Comparison of ENCODE assay signal across 11 cellular contexts in genomic region chr13:51444922-51445321, GRCh38.
DNase-seq lines count a peak whose midpoint lies in the region; ATAC-seq, FAIRE-seq and TF ChIP-seq lines count a peak whose summit lies in the region.
"Had no signal": no experiment of that assay in that cellular context is flagged by ENCODE, and none has a peak within 500 bp of the region (broad histone marks: within the 10 kb centered on the region; RNA-seq: fewer than 3 reads in every experiment).

No MANE protein-coding gene starts in this region.

- DNase-seq in GM03348 (ENCODE audit: low spot score) (peak; percentile 36), glomerular visceral epithelial cell (ENCODE audit: extremely low spot score) (peak; percentile 21), NCI-H2081 treated with DMSO at 0.1 percent for 48 hours (lab: John Stamatoyannopoulos, UW) (no peak)
- DNase-seq in stimulated activated CD4-positive, alpha-beta T cell treated with anti-CD3 and anti-CD28 coated beads, Interleukin-2, amount 100 ng/mL, for 48 hours, result no peak
- DNase-seq: activated B cell treated with CpG ODN at 0.5 μM for 24 hours, GOT3, naive B cell had no signal

- peak; percentile 86 for FAIRE-seq in A204.1 (lab: Jason Lieb, UNC)

- ATAC-seq in SK-N-SH treated with all-trans-retinoic acid at 6 μM for 48 hours (peak; percentile 76), GM19324 (IDR thresholded peaks at IDR 0.05; ENCODE audit: low FRiP score, unreplicated experiment) (no peak), HG02840 (IDR thresholded peaks at IDR 0.05; ENCODE audit: low FRiP score, unreplicated experiment) (no peak)

TF ChIP-seq in SK-N-SH treated with all-trans-retinoic acid at 6 μM for 48 hours, 23 proteins besides CTCF, POLR2A, EP300 and RAD21:
- no peak for TF ChIP-seq ZNF70 (CRISPR knock-in tag; IDR thresholded peaks at IDR 0.05)
- TF ChIP-seq ZFP3 (CRISPR knock-in tag; IDR thresholded peaks at IDR 0.05), result no peak
- TF ChIP-seq ESRRG (CRISPR knock-in tag; IDR thresholded peaks at IDR 0.05), result no peak
- TF ChIP-seq CSRNP3 (CRISPR knock-in tag; IDR thresholded peaks at IDR 0.05), result no peak
- no peak for TF ChIP-seq CSDC2 (CRISPR knock-in tag; IDR thresholded peaks at IDR 0.05)
- no peak for TF ChIP-seq ZNF565 (CRISPR knock-in tag; conservative IDR thresholded peaks at IDR 0.05; ENCODE audit: low read depth)
- no peak for TF ChIP-seq RARB (CRISPR knock-in tag; IDR thresholded peaks at IDR 0.05)
- TF ChIP-seq PPARA (CRISPR knock-in tag; IDR thresholded peaks at IDR 0.05; ENCODE audit: borderline replicate concordance), result no peak
- TF ChIP-seq BACH2 (CRISPR knock-in tag; IDR thresholded peaks at IDR 0.05; ENCODE audit: borderline replicate concordance), result no peak
- no peak for TF ChIP-seq TCF4 (CRISPR knock-in tag; IDR thresholded peaks at IDR 0.05; ENCODE audit: borderline replicate concordance)
- TF ChIP-seq SNAI2 (CRISPR knock-in tag; IDR thresholded peaks at IDR 0.05), result no peak
- TF ChIP-seq POU6F1 (CRISPR knock-in tag; IDR thresholded peaks at IDR 0.05; ENCODE audit: borderline replicate concordance, low read depth), result no peak
- TF ChIP-seq, protein P1, sequence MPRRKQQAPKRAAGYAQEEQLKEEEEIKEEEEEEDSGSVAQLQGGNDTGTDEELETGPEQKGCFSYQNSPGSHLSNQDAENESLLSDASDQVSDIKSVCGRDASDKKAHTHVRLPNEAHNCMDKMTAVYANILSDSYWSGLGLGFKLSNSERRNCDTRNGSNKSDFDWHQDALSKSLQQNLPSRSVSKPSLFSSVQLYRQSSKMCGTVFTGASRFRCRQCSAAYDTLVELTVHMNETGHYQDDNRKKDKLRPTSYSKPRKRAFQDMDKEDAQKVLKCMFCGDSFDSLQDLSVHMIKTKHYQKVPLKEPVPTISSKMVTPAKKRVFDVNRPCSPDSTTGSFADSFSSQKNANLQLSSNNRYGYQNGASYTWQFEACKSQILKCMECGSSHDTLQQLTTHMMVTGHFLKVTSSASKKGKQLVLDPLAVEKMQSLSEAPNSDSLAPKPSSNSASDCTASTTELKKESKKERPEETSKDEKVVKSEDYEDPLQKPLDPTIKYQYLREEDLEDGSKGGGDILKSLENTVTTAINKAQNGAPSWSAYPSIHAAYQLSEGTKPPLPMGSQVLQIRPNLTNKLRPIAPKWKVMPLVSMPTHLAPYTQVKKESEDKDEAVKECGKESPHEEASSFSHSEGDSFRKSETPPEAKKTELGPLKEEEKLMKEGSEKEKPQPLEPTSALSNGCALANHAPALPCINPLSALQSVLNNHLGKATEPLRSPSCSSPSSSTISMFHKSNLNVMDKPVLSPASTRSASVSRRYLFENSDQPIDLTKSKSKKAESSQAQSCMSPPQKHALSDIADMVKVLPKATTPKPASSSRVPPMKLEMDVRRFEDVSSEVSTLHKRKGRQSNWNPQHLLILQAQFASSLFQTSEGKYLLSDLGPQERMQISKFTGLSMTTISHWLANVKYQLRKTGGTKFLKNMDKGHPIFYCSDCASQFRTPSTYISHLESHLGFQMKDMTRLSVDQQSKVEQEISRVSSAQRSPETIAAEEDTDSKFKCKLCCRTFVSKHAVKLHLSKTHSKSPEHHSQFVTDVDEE (CRISPR knock-in tag; IDR thresholded peaks at IDR 0.05), result no peak
- no peak for TF ChIP-seq ARNTL (CRISPR knock-in tag; IDR thresholded peaks at IDR 0.05; ENCODE audit: borderline replicate concordance, low read depth)
- no peak for TF ChIP-seq ZFP30 (CRISPR knock-in tag; IDR thresholded peaks at IDR 0.05)
- TF ChIP-seq ISL1 (CRISPR knock-in tag; IDR thresholded peaks at IDR 0.05), result no peak
TF ChIP-seq in SK-N-SH treated with all-trans-retinoic acid at 6 μM for 48 hours: peak in this region for 0.

Comparison
In these comparisons a context has a peak if more than half of its experiments do, and no peak if none do; other contexts are left out.
1. DNase-seq: peak in GM03348 (single experiment) and glomerular visceral epithelial cell (single experiment); none in NCI-H2081 treated with DMSO at 0.1 percent for 48 hours (single experiment) and stimulated activated CD4-positive, alpha-beta T cell treated with anti-CD3 and anti-CD28 coated beads, Interleukin-2, amount 100 ng/mL, for 48 hours (0 of 2).